Comparison of ENCODE assay signal across 8 cellular contexts in the genomic region with DNA sequence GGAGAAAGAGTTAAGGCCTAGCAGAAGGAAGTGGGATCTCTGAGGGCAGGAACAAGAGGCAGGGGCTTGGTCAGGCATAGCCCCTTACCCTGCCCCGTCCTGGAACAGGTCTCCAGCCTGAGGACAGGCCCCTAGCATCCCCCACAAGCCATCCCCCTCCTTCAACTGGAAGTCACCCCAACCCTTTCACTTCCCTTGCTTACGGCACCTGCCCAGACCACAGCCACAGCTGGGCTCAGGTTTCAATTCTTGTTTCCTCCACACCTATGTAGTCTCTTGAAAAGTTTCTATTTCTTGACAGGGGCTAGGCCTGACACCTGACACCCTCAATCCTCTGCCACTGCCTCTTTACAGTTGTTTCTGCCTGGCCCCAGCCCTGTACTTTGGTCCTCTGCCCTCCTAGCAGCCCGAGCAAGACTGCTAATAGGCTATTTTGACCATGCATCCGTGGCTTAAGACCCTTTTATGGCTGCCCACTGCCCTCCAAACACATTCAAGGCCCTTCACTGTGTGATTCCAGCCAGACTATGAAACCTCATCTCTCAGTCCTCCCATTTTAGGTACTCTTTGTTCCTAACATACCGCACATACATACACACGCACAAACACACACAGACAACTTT. TPM values are rescaled to one million over a fixed set of nuclear protein-coding genes. Genes with fewer than 3 reads are reported as not detected.
A peak's percentile ranks its signal among the peaks of the same experiment; 100 is the strongest.
DNase-seq lines count a peak whose midpoint lies in the region; ATAC-seq and TF ChIP-seq lines count a peak whose summit lies in the region.

No MANE protein-coding gene starts in this region.

- H3K4me1 ChIP-seq in KMS-11 (ENCODE audit: low read depth, poor library complexity, severe bottlenecking) (peaks cover 96% of the 10 kb centered on the region), neural progenitor cell (peaks cover 7% of the 10 kb centered on the region), esophagus muscularis mucosa (peaks cover 32 to 48% (median 42%) of the 10 kb centered on the region in 4 donors)

- no peaks in the 10 kb centered on the region for H4K20me1 ChIP-seq in KMS-11 (ENCODE audit: insufficient read depth)
- H4K20me1 ChIP-seq in neural progenitor cell (ENCODE audit: low read depth), result no peaks in the 10 kb centered on the region

- peak; percentile 61 for ATAC-seq in GM21529 (IDR thresholded peaks at IDR 0.05; ENCODE audit: unreplicated experiment)

- no peak for TF ChIP-seq POLR2A in esophagus muscularis mucosa (IDR thresholded peaks at IDR 0.05; ENCODE audit: low read depth)

- H3K9me3 ChIP-seq in neural progenitor cell (ENCODE audit: low read depth), result no peaks in the 10 kb centered on the region
- no peaks in the 10 kb centered on the region for H3K9me3 ChIP-seq in esophagus muscularis mucosa

- peak; percentile 80 for DNase-seq in GM13976 (ENCODE audit: low spot score)
- peak; percentile 49 for DNase-seq in activated T-helper 2 cell treated with anti-CD3 and anti-CD28 coated beads, Interferon-gamma antibody, Interleukin-2, Interleukin-4, amounts not matched to agents 10 μg/mL and 5 μg/mL and 100 μg/mL, durations not matched to agents 14 hours and 24 hours and 36 hours (ENCODE audit: low spot score)
- peak; percentile 15 for DNase-seq in neural progenitor cell (ENCODE audit: low spot score)
- no peak for DNase-seq in cerebellar cortex (ENCODE audit: low spot score)
- DNase-seq in COLO668 (lab: John Stamatoyannopoulos, UW; ENCODE audit: unreplicated experiment), result no peak
- no peak for DNase-seq in esophagus muscularis mucosa (ENCODE audit: extremely low spot score)

- H3K79me2 ChIP-seq in KMS-11 (ENCODE audit: insufficient read depth, low read depth) (no peaks in the 10 kb centered on the region), neural progenitor cell (ENCODE audit: low read depth) (no peaks in the 10 kb centered on the region)

- H3K36me3 ChIP-seq in KMS-11 (ENCODE audit: insufficient read depth) (no peaks in the 10 kb centered on the region), neural progenitor cell (no peaks in the 10 kb centered on the region), esophagus muscularis mucosa (no peaks in the 10 kb centered on the region)

- H3K4me1 Mint-ChIP-seq in activated T-helper 2 cell treated with anti-CD3 and anti-CD28 coated beads, Interferon-gamma antibody, Interleukin-2, Interleukin-4, amounts not matched to agents 10 μg/mL and 5 μg/mL and 100 μg/mL, durations not matched to agents 14 hours and 24 hours and 36 hours (ENCODE audit: low read depth), result peaks cover 40% of the 10 kb centered on the region
- H3K4me1 Mint-ChIP-seq in neural progenitor cell, result peaks cover 11% of the 10 kb centered on the region

- H3K9ac ChIP-seq in KMS-11 (0 out of 2 replicates have a peak overlapping the region, but pooled peaks have one; percentile 24), neural progenitor cell (no peak overlapping the region)

- H3K27me3 Mint-ChIP-seq in activated T-helper 2 cell treated with anti-CD3 and anti-CD28 coated beads, Interferon-gamma antibody, Interleukin-2, Interleukin-4, amounts not matched to agents 10 μg/mL and 5 μg/mL and 100 μg/mL, durations not matched to agents 14 hours and 24 hours and 36 hours (ENCODE audit: low read depth), result no peaks in the 10 kb centered on the region
- peaks cover 7% of the 10 kb centered on the region for H3K27me3 Mint-ChIP-seq in neural progenitor cell (ENCODE audit: insufficient read depth, low read depth)

- H3K27me3 ChIP-seq in KMS-11 (ENCODE audit: insufficient read depth, low read depth) (no peaks in the 10 kb centered on the region), neural progenitor cell (no peaks in the 10 kb centered on the region), esophagus muscularis mucosa (no peaks in the 10 kb centered on the region)

- in situ Hi-C loops in GM13976 (cut with MboI; ENCODE audit: low sequenced_read_pairs, unreplicated experiment), result no loop called here

- no peak for TF ChIP-seq EP300 in esophagus muscularis mucosa (IDR thresholded peaks at IDR 0.05)

- H3K27ac ChIP-seq in KMS-11, result peak overlapping the region; percentile 64
- no peak overlapping the region for H3K27ac ChIP-seq in neural progenitor cell
- H3K27ac ChIP-seq in esophagus muscularis mucosa (replicated peaks in 1 of 4), result peak overlapping the region in 2 of 4 donors; percentile 20

- H3K4me3 ChIP-seq in KMS-11 (IDR thresholded peaks at IDR 0.05; ENCODE audit: insufficient read depth, low read depth, low read length) (no peak overlapping the region), neural progenitor cell (no peak overlapping the region), esophagus muscularis mucosa (no peak overlapping the region)

- H3K4me3 Mint-ChIP-seq in activated T-helper 2 cell treated with anti-CD3 and anti-CD28 coated beads, Interferon-gamma antibody, Interleukin-2, Interleukin-4, amounts not matched to agents 10 μg/mL and 5 μg/mL and 100 μg/mL, durations not matched to agents 14 hours and 24 hours and 36 hours (ENCODE audit: low read depth), result no peak overlapping the region
- H3K4me3 Mint-ChIP-seq in neural progenitor cell, result peak overlapping the region; percentile 3

- 75% methylated on average over 6 of the region's 6 CpGs for WGBS in esophagus muscularis mucosa

- H3K4me2 ChIP-seq in KMS-11 (peak overlapping the region; percentile 69), neural progenitor cell (no peak overlapping the region)

- intact Hi-C loops in activated T-helper 2 cell treated with anti-CD3 and anti-CD28 coated beads, Interferon-gamma antibody, Interleukin-2, Interleukin-4, amounts not matched to agents 10 μg/mL and 5 μg/mL and 100 μg/mL, durations not matched to agents 14 hours and 24 hours and 36 hours (cut with micrococcal nuclease), result no loop called here
- intact Hi-C loops in esophagus muscularis mucosa (cut with DNase I), result no loop called here

- no peak overlapping the region; the same call in 1 of the 2 replicates for H2AFZ ChIP-seq in KMS-11 (ENCODE audit: low read depth)
- no peak overlapping the region for H2AFZ ChIP-seq in neural progenitor cell (replicated peaks)

- peak overlapping the region; percentile 16 for H3K27ac Mint-ChIP-seq in activated T-helper 2 cell treated with anti-CD3 and anti-CD28 coated beads, Interferon-gamma antibody, Interleukin-2, Interleukin-4, amounts not matched to agents 10 μg/mL and 5 μg/mL and 100 μg/mL, durations not matched to agents 14 hours and 24 hours and 36 hours
- peak overlapping the region; percentile 0 for H3K27ac Mint-ChIP-seq in neural progenitor cell

- H3F3A ChIP-seq in neural progenitor cell (ENCODE audit: low read depth), result no peaks in the 10 kb centered on the region

- TF ChIP-seq CTCF in GM13976 (IDR thresholded peaks at IDR 0.05; ENCODE audit: borderline replicate concordance, control extremely low read depth, extremely low read depth, insufficient read depth, missing control alignments) (no peak), KMS-11 (conservative IDR thresholded peaks at IDR 0.05; ENCODE audit: low read depth, low read length) (no peak), neural progenitor cell (IDR thresholded peaks at IDR 0.05) (no peak), esophagus muscularis mucosa (IDR thresholded peaks at IDR 0.05) (no peak)

- H3K36me3 Mint-ChIP-seq in activated T-helper 2 cell treated with anti-CD3 and anti-CD28 coated beads, Interferon-gamma antibody, Interleukin-2, Interleukin-4, amounts not matched to agents 10 μg/mL and 5 μg/mL and 100 μg/mL, durations not matched to agents 14 hours and 24 hours and 36 hours (ENCODE audit: low read depth), result no peaks in the 10 kb centered on the region
- no peaks in the 10 kb centered on the region for H3K36me3 Mint-ChIP-seq in neural progenitor cell

- H3K9me3 Mint-ChIP-seq in activated T-helper 2 cell treated with anti-CD3 and anti-CD28 coated beads, Interferon-gamma antibody, Interleukin-2, Interleukin-4, amounts not matched to agents 10 μg/mL and 5 μg/mL and 100 μg/mL, durations not matched to agents 14 hours and 24 hours and 36 hours, result no peaks in the 10 kb centered on the region
- no peaks in the 10 kb centered on the region for H3K9me3 Mint-ChIP-seq in neural progenitor cell

RNA-seq across cellular contexts. Expression of a gene that starts 10.9 kb away (rescaled TPM):
- total RNA-seq in activated T-helper 2 cell treated with anti-CD3 and anti-CD28 coated beads, Interferon-gamma antibody, Interleukin-2, Interleukin-4, amounts not matched to agents 10 μg/mL and 5 μg/mL and 100 μg/mL, durations not matched to agents 14 hours and 24 hours and 36 hours, result 16.0 and 18.1 TPM in 2 replicates
- total RNA-seq in neural progenitor cell (ENCODE audit: low replicate concordance) (15.6 and 22.2 TPM in 2 replicates), esophagus muscularis mucosa (10 to 100 TPM; 20.4 to 42.4 (median 26.4) TPM)

Comparison
In these comparisons a context has a peak if more than half of its experiments do, and no peak if none do; other contexts are left out.
1. DNase-seq: peak in GM13976 (single experiment), activated T-helper 2 cell treated with anti-CD3 and anti-CD28 coated beads, Interferon-gamma antibody, Interleukin-2, Interleukin-4, amounts not matched to agents 10 μg/mL and 5 μg/mL and 100 μg/mL, durations not matched to agents 14 hours and 24 hours and 36 hours (single experiment) and neural progenitor cell (single experiment); none in cerebellar cortex (single experiment), COLO668 (single experiment) and esophagus muscularis mucosa (single experiment).